In genomic region chr2:180591947-180592346, GRCh38 we compare ENCODE assay signal across 11 cellular contexts.
"Had no signal": no experiment of that assay in that cellular context is flagged by ENCODE, and none has a peak within 500 bp of the region (broad histone marks: within the 10 kb centered on the region; RNA-seq: fewer than 3 reads in every experiment).

No MANE protein-coding gene starts in this region.

- H2AFZ ChIP-seq: GM23248 had no signal

- ATAC-seq: GM23338, HCT116 had no signal

- H3K9ac ChIP-seq: GM23248 had no signal

- H3K4me2 ChIP-seq: GM23338 had no signal

- H3K4me3 Mint-ChIP-seq: GM23338, H9, HFFc6 had no signal

- DNase-seq: GM23248, GOT3, H7, H9, HCEC 1CT, HFFc6 had no signal

- FAIRE-seq: H1, H54 had no signal

- H3K27ac ChIP-seq: GM23248 had no signal

- H3K27ac Mint-ChIP-seq: GM23338, HFFc6 had no signal

- H3K4me3 ChIP-seq: GM23248, GM23338, HAP-1 had no signal

- H3K36me3 ChIP-seq: HAP-1 had no signal

- H3K4me1 ChIP-seq: HAP-1 had no signal
